Comparison of ENCODE assay signal across 14 cellular contexts in genomic region chr18:77250926-77251729, GRCh38. TPM values are rescaled to one million over a fixed set of nuclear protein-coding genes. Genes with fewer than 3 reads are reported as not detected.
DNase-seq lines count a peak whose midpoint lies in the region; ATAC-seq and TF ChIP-seq lines count a peak whose summit lies in the region.
"Had no signal": no experiment of that assay in that cellular context is flagged by ENCODE, and none has a peak within 500 bp of the region (broad histone marks: within the 10 kb centered on the region; RNA-seq: fewer than 3 reads in every experiment).

No MANE protein-coding gene starts in this region.

- H3K27ac ChIP-seq in gastrocnemius medialis, result no peak overlapping the region
- H3K27ac ChIP-seq: HL-60 had no signal

- in situ Hi-C loops in gastrocnemius medialis (cut with MboI; ENCODE audit: low sequenced_read_pairs in 4 of 4), result no loop called here

- H3K9me3 Mint-ChIP-seq in T-helper 1 cell treated with Interleukin-12 subunit alpha and Interleukin-12 subunit beta and Interleukin-4 antibody, amounts not matched to agents 30 μg/mL and 1 μg/mL, for 36 hours, result peaks cover 28% of the 10 kb centered on the region
- H3K9me3 Mint-ChIP-seq in WTC11, result peaks cover 26% of the 10 kb centered on the region
- peaks cover 13% of the 10 kb centered on the region for H3K9me3 Mint-ChIP-seq in Caco-2 (ENCODE audit: unreplicated experiment)

- intact Hi-C loops in gastrocnemius medialis (cut with DNase I; ENCODE audit: low total_unique reads) (no loop called here), Caco-2 (cut with micrococcal nuclease; ENCODE audit: unreplicated experiment) (no loop called here)

- peak overlapping the region; percentile 57 for H3K4me3 ChIP-seq in iPS-11a (ENCODE audit: low read depth, low read length)
- H3K4me3 ChIP-seq in gastrocnemius medialis, result peak overlapping the region in 3 of 4 donors; percentile 31 to 56 (median 40)
- no peak overlapping the region for H3K4me3 ChIP-seq in Caco-2 (ENCODE audit: low read depth, low read length)

- ATAC-seq in WTC11 (peak; percentile 50), gastrocnemius medialis (no peak)

- H3K36me3 Mint-ChIP-seq in T-helper 1 cell treated with Interleukin-12 subunit alpha and Interleukin-12 subunit beta and Interleukin-4 antibody, amounts not matched to agents 30 μg/mL and 1 μg/mL, for 36 hours (ENCODE audit: low read depth), result no peaks in the 10 kb centered on the region
- H3K36me3 Mint-ChIP-seq in WTC11 (peaks cover 19% of the 10 kb centered on the region), Caco-2 (ENCODE audit: insufficient read depth, unreplicated experiment) (no peaks in the 10 kb centered on the region)

- H3K27me3 ChIP-seq in gastrocnemius medialis (peaks cover 34 to 51% (median 38%) of the 10 kb centered on the region in 3 donors), Caco-2 (replicated peaks; ENCODE audit: control insufficient read depth, insufficient read depth, low read length) (no peaks in the 10 kb centered on the region)

- DNase-seq in T-helper 1 cell (no peak), WTC11 (ENCODE audit: low spot score) (peak; percentile 61), gastrocnemius medialis (no peak), Caco-2 (no peak), COR-L47 (lab: John Stamatoyannopoulos, UW) (no peak), GM03348 (ENCODE audit: low spot score) (no peak)
- DNase-seq: erythroblast, NCI-H1048 had no signal

- no TSS peak for BruUV-seq in Caco-2 (replicated peaks; lab: Mats Ljungman, UMichigan)

- TF ChIP-seq CTCF in WTC11 (IDR thresholded peaks at IDR 0.05) (no peak), gastrocnemius medialis (IDR thresholded peaks at IDR 0.05 in 4 of 5, conservative IDR thresholded peaks at IDR 0.05 in 1 of 5) (no peak), Caco-2 (IDR thresholded peaks at IDR 0.05; ENCODE audit: insufficient read depth in 1 of 2, low read depth in 1 of 2, low read length in 1 of 2, severe bottlenecking in 1 of 2, unreplicated experiment in 1 of 2) (no peak)

- TF ChIP-seq POLR2A in gastrocnemius medialis (IDR thresholded peaks at IDR 0.05), result no peak

- H3K4me1 ChIP-seq in gastrocnemius medialis (peaks cover 0 to 8% of the 10 kb centered on the region in 2 donors), Caco-2 (no peaks in the 10 kb centered on the region)

- no peak overlapping the region for H3K4me3 Mint-ChIP-seq in T-helper 1 cell treated with Interleukin-12 subunit alpha and Interleukin-12 subunit beta and Interleukin-4 antibody, amounts not matched to agents 30 μg/mL and 1 μg/mL, for 36 hours
- H3K4me3 Mint-ChIP-seq in WTC11 (peak overlapping the region; percentile 84), Caco-2 (ENCODE audit: unreplicated experiment) (no peak overlapping the region)

- peaks cover 67% of the 10 kb centered on the region for H3K27me3 Mint-ChIP-seq in T-helper 1 cell treated with Interleukin-12 subunit alpha and Interleukin-12 subunit beta and Interleukin-4 antibody, amounts not matched to agents 30 μg/mL and 1 μg/mL, for 36 hours (ENCODE audit: low read depth)
- H3K27me3 Mint-ChIP-seq in WTC11 (ENCODE audit: low read depth) (peaks cover 81% of the 10 kb centered on the region), Caco-2 (ENCODE audit: insufficient read depth, unreplicated experiment) (peaks cover 5% of the 10 kb centered on the region)

- H3K4me1 Mint-ChIP-seq in T-helper 1 cell treated with Interleukin-12 subunit alpha and Interleukin-12 subunit beta and Interleukin-4 antibody, amounts not matched to agents 30 μg/mL and 1 μg/mL, for 36 hours (ENCODE audit: low read depth), result peaks cover 9% of the 10 kb centered on the region
- H3K4me1 Mint-ChIP-seq in WTC11, result peaks cover 42% of the 10 kb centered on the region
- no peaks in the 10 kb centered on the region for H3K4me1 Mint-ChIP-seq in Caco-2 (ENCODE audit: low read depth, unreplicated experiment)

- H3K9me3 ChIP-seq in gastrocnemius medialis, result no peaks in the 10 kb centered on the region
- no peaks in the 10 kb centered on the region for H3K9me3 ChIP-seq in Caco-2

- POLR2A ChIA-PET in WTC11 (lab: Charles Lee), result no interaction called here
- POLR2A ChIA-PET in Caco-2 (lab: Charles Lee), result no interaction called here

- no peaks in the 10 kb centered on the region for H3K36me3 ChIP-seq in gastrocnemius medialis
- no peaks in the 10 kb centered on the region for H3K36me3 ChIP-seq in Caco-2 (ENCODE audit: control insufficient read depth, insufficient read depth, low read length)

- CTCF ChIA-PET in WTC11 (lab: Charles Lee), result interaction anchor here (0.6 to 2.2 kb wide), 3 partner anchors 39 to 364 kb away, joined by 3 to 7 read pairs (median 5); no protein-coding TSS in a partner anchor
- CTCF ChIA-PET in Caco-2 (lab: Charles Lee), result no interaction called here

- H3K27ac Mint-ChIP-seq in T-helper 1 cell treated with Interleukin-12 subunit alpha and Interleukin-12 subunit beta and Interleukin-4 antibody, amounts not matched to agents 30 μg/mL and 1 μg/mL, for 36 hours, result peak overlapping the region; percentile 15
- no peak overlapping the region for H3K27ac Mint-ChIP-seq in WTC11
- no peak overlapping the region for H3K27ac Mint-ChIP-seq in Caco-2 (ENCODE audit: unreplicated experiment)

TF ChIP-seq in WTC11, 78 proteins besides CTCF, POLR2A, EP300 and RAD21:
- TF ChIP-seq KAT7 (CRISPR knock-in tag; IDR thresholded peaks at IDR 0.05; ENCODE audit: borderline replicate concordance) (no peak), IRF2 (CRISPR knock-in tag; IDR thresholded peaks at IDR 0.05; ENCODE audit: borderline replicate concordance, low read depth) (no peak), HMGXB4 (CRISPR knock-in tag; IDR thresholded peaks at IDR 0.05) (0 out of 2 replicates have a peak, but pooled peaks have one; percentile 35), ZNF512 (CRISPR knock-in tag; IDR thresholded peaks at IDR 0.05; ENCODE audit: borderline replicate concordance) (no peak)

RNA-seq across cellular contexts. Expression of gene GALR1, which starts 1.5 kb away (rescaled TPM):
- total RNA-seq in WTC11 (2021) (0.07 to 0.11 TPM (median 0.07 TPM) in 3 replicates), gastrocnemius medialis (not detected), Caco-2 (2022) (not detected in 2 replicates)
- total RNA-seq: A673, G401, lower leg skin had no signal
